ENCODE assay signal across 21 cellular contexts in genomic region chr11:32143378-32143777, GRCh38.
"Had no signal": no experiment of that assay in that cellular context is flagged by ENCODE, and none has a peak within 500 bp of the region (broad histone marks: within the 10 kb centered on the region; RNA-seq: fewer than 3 reads in every experiment).

No MANE protein-coding gene starts in this region.

- H3K9me3 Mint-ChIP-seq: stimulated activated effector memory CD8-positive, alpha-beta T cell treated with anti-CD3 and anti-CD28 coated beads, Interleukin-12 subunit alpha, Interleukin-12 subunit beta, amount 100 ng/mL, for 72 hours; stimulated activated naive CD8-positive, alpha-beta T cell treated with anti-CD3 and anti-CD28 coated beads, Interleukin-15, Interleukin-2, amounts not matched to agents 100 ng/mL and 50 ng/mL, for 24 hours had no signal

- DNase-seq: hippocampal formation; kidney; left colon; left lung; lower lobe of right lung; mammary epithelial cell; mesenchymal stem cell; naive thymus-derived CD8-positive, alpha-beta T cell; ovary; retina; right cardiac atrium; sigmoid colon; small intestine; spleen; stimulated activated CD4-positive, alpha-beta T cell treated with anti-CD3 and anti-CD28 coated beads, Interleukin-4, amount 100 ng/mL, for 24 hours; stimulated activated naive CD4-positive, alpha-beta T cell; tibial artery; uterus had no signal

- H3K27ac Mint-ChIP-seq: stimulated activated effector memory CD8-positive, alpha-beta T cell treated with anti-CD3 and anti-CD28 coated beads, Interleukin-12 subunit alpha, Interleukin-12 subunit beta, amount 100 ng/mL, for 72 hours; stimulated activated naive CD8-positive, alpha-beta T cell treated with anti-CD3 and anti-CD28 coated beads, Interleukin-15, Interleukin-2, amounts not matched to agents 100 ng/mL and 50 ng/mL, for 24 hours; type B pancreatic cell had no signal

- H3K27me3 Mint-ChIP-seq: stimulated activated naive CD8-positive, alpha-beta T cell treated with anti-CD3 and anti-CD28 coated beads, Interleukin-15, Interleukin-2, amounts not matched to agents 100 ng/mL and 50 ng/mL, for 24 hours had no signal

- H3K4me3 Mint-ChIP-seq: naive thymus-derived CD8-positive, alpha-beta T cell; stimulated activated effector memory CD8-positive, alpha-beta T cell treated with anti-CD3 and anti-CD28 coated beads, Interleukin-12 subunit alpha, Interleukin-12 subunit beta, amount 100 ng/mL, for 72 hours; stimulated activated naive CD8-positive, alpha-beta T cell treated with anti-CD3 and anti-CD28 coated beads, Interleukin-15, Interleukin-2, amounts not matched to agents 100 ng/mL and 50 ng/mL, for 24 hours; type B pancreatic cell had no signal

- H3K36me3 Mint-ChIP-seq: stimulated activated effector memory CD8-positive, alpha-beta T cell treated with anti-CD3 and anti-CD28 coated beads, Interleukin-12 subunit alpha, Interleukin-12 subunit beta, amount 100 ng/mL, for 72 hours; type B pancreatic cell had no signal

- ATAC-seq: left colon; left lung; lower lobe of right lung; naive thymus-derived CD8-positive, alpha-beta T cell; right cardiac atrium; stimulated activated effector memory CD8-positive, alpha-beta T cell treated with anti-CD3 and anti-CD28 coated beads, Interleukin-12 subunit alpha, Interleukin-12 subunit beta, amount 100 ng/mL, for 72 hours had no signal
